In genomic region chr10:18400201-18400910, GRCh38 we compare ENCODE assay signal across 1 cellular context.
TF ChIP-seq lines count a peak whose summit lies in the region.

No MANE protein-coding gene starts in this region.

TF ChIP-seq in K562, 482 proteins besides CTCF, POLR2A, EP300 and RAD21 (continued from another document):
- TF ChIP-seq VEZF1 (CRISPR knock-in tag; IDR thresholded peaks at IDR 0.05) = peak; percentile 85
- no peak for TF ChIP-seq TFAM (CRISPR knock-in tag; conservative IDR thresholded peaks at IDR 0.05)
- TF ChIP-seq NR2C1 (IDR thresholded peaks at IDR 0.05) = peak; percentile 40; the same call in 1 of the 2 replicates
- TF ChIP-seq NR2C1 (tag; IDR thresholded peaks at IDR 0.05) = peak; percentile 68
- TF ChIP-seq C11orf30 (IDR thresholded peaks at IDR 0.05; ENCODE audit: low read depth) = no peak
- no peak for TF ChIP-seq MAX (CRISPR knock-in tag; IDR thresholded peaks at IDR 0.05)
- TF ChIP-seq ZNF318 (IDR thresholded peaks at IDR 0.05; ENCODE audit: borderline replicate concordance in 1 of 2, low read depth in 1 of 2) = no peak
- no peak for TF ChIP-seq POLR2G (IDR thresholded peaks at IDR 0.05; ENCODE audit: low read depth, low read length)
- no peak for TF ChIP-seq GTF2F1 (IDR thresholded peaks at IDR 0.05; ENCODE audit: low read depth, low read length)
- TF ChIP-seq NR2C2 (CRISPR knock-in tag; IDR thresholded peaks at IDR 0.05) = no peak
- TF ChIP-seq NR2C2 (tag; IDR thresholded peaks at IDR 0.05) = peak; percentile 85
TF ChIP-seq in K562: peak in this region for 4.
